9 cellular contexts compared by ENCODE assay signal in genomic region chr9:89153618-89154017, GRCh38. TPM values are rescaled to one million over a fixed set of nuclear protein-coding genes. Genes with fewer than 3 reads are reported as not detected.
DNase-seq lines count a peak whose midpoint lies in the region; ATAC-seq and TF ChIP-seq lines count a peak whose summit lies in the region.
"Had no signal": no experiment of that assay in that cellular context is flagged by ENCODE, and none has a peak within 500 bp of the region (broad histone marks: within the 10 kb centered on the region; RNA-seq: fewer than 3 reads in every experiment).

No MANE protein-coding gene starts in this region.

- no peak for TF ChIP-seq POLR2A in stomach (IDR thresholded peaks at IDR 0.05)

- DNase-seq in activated CD4-positive, alpha-beta T cell treated with anti-CD3 and anti-CD28 coated beads, Interleukin-2, amount 50 U/mL, for 48 hours, result peak; percentile 19 to 44
- DNase-seq in activated CD4-positive, alpha-beta T cell treated with anti-CD3 and anti-CD28 coated beads, Interleukin-2, amount 10 ng/mL, durations not matched to agents 24 days and 14 days, result no peak
- DNase-seq in T1000 (lab: John Stamatoyannopoulos, UW) (peak; percentile 23), foreskin keratinocyte (peak; percentile 69 to 88), left lobe of liver (ENCODE audit: low spot score) (no peak), stomach (no peak)

- no peak for TF ChIP-seq EP300 in stomach (IDR thresholded peaks at IDR 0.05)

- TF ChIP-seq CTCF in foreskin keratinocyte (conservative IDR thresholded peaks at IDR 0.05), result no peak
- no peak for TF ChIP-seq CTCF in stomach (IDR thresholded peaks at IDR 0.05)

- H3K9me3 Mint-ChIP-seq in activated CD4-positive, alpha-beta T cell treated with anti-CD3 and anti-CD28 coated beads, Interleukin-2, amount 10 ng/mL, durations not matched to agents 24 days and 14 days, result no peaks in the 10 kb centered on the region
- H3K9me3 Mint-ChIP-seq in stimulated activated naive CD8-positive, alpha-beta T cell treated with anti-CD3 and anti-CD28 coated beads, Interleukin-15, Interleukin-2, amounts not matched to agents 100 ng/mL and 50 ng/mL, for 24 hours, result no peaks in the 10 kb centered on the region

- WGBS in stomach, 5 donors, result 60 to 71% (median 60%) methylated on average over 9 of the region's 9 CpGs

- ATAC-seq in foreskin keratinocyte (peak; percentile 93), HG03460 (IDR thresholded peaks at IDR 0.05; ENCODE audit: unreplicated experiment) (no peak), left lobe of liver (no peak)

- H3K27ac Mint-ChIP-seq in activated CD4-positive, alpha-beta T cell treated with anti-CD3 and anti-CD28 coated beads, Interleukin-2, amount 10 ng/mL, durations not matched to agents 24 days and 14 days, result no peak overlapping the region
- H3K27ac Mint-ChIP-seq in stimulated activated naive CD8-positive, alpha-beta T cell treated with anti-CD3 and anti-CD28 coated beads, Interleukin-15, Interleukin-2, amounts not matched to agents 100 ng/mL and 50 ng/mL, for 24 hours, result peak overlapping the region; percentile 68
- H3K27ac Mint-ChIP-seq: B cell had no signal

- H3K4me1 ChIP-seq in foreskin keratinocyte (peaks cover 11% of the 10 kb centered on the region), stomach (no peaks in the 10 kb centered on the region)

- peaks cover 15% of the 10 kb centered on the region for H3K4me1 Mint-ChIP-seq in activated CD4-positive, alpha-beta T cell treated with anti-CD3 and anti-CD28 coated beads, Interleukin-2, amount 10 ng/mL, durations not matched to agents 24 days and 14 days
- H3K4me1 Mint-ChIP-seq in stimulated activated naive CD8-positive, alpha-beta T cell treated with anti-CD3 and anti-CD28 coated beads, Interleukin-15, Interleukin-2, amounts not matched to agents 100 ng/mL and 50 ng/mL, for 24 hours (ENCODE audit: low read depth), result peaks cover 23% of the 10 kb centered on the region

- H3K9me3 ChIP-seq in stomach, result no peaks in the 10 kb centered on the region

- peaks cover 50% of the 10 kb centered on the region for H3K27me3 Mint-ChIP-seq in activated CD4-positive, alpha-beta T cell treated with anti-CD3 and anti-CD28 coated beads, Interleukin-2, amount 10 ng/mL, durations not matched to agents 24 days and 14 days
- peaks cover 66% of the 10 kb centered on the region for H3K27me3 Mint-ChIP-seq in stimulated activated naive CD8-positive, alpha-beta T cell treated with anti-CD3 and anti-CD28 coated beads, Interleukin-15, Interleukin-2, amounts not matched to agents 100 ng/mL and 50 ng/mL, for 24 hours

- H3K4me3 Mint-ChIP-seq in activated CD4-positive, alpha-beta T cell treated with anti-CD3 and anti-CD28 coated beads, Interleukin-2, amount 10 ng/mL, durations not matched to agents 24 days and 14 days, result no peak overlapping the region
- H3K4me3 Mint-ChIP-seq in stimulated activated naive CD8-positive, alpha-beta T cell treated with anti-CD3 and anti-CD28 coated beads, Interleukin-15, Interleukin-2, amounts not matched to agents 100 ng/mL and 50 ng/mL, for 24 hours, result peak overlapping the region; percentile 58
- H3K4me3 Mint-ChIP-seq: B cell had no signal

- H3K27me3 ChIP-seq in foreskin keratinocyte, result no peaks in the 10 kb centered on the region
- no peaks in the 10 kb centered on the region for H3K27me3 ChIP-seq in stomach

- H3K27ac ChIP-seq in foreskin keratinocyte (peak overlapping the region; percentile 60), stomach (no peak overlapping the region)

- H3K36me3 Mint-ChIP-seq in activated CD4-positive, alpha-beta T cell treated with anti-CD3 and anti-CD28 coated beads, Interleukin-2, amount 10 ng/mL, durations not matched to agents 24 days and 14 days (ENCODE audit: low read depth), result no peaks in the 10 kb centered on the region
- no peaks in the 10 kb centered on the region for H3K36me3 Mint-ChIP-seq in stimulated activated naive CD8-positive, alpha-beta T cell treated with anti-CD3 and anti-CD28 coated beads, Interleukin-15, Interleukin-2, amounts not matched to agents 100 ng/mL and 50 ng/mL, for 24 hours (ENCODE audit: low read depth)

- no peaks in the 10 kb centered on the region for H3K36me3 ChIP-seq in stomach

- intact Hi-C loops in activated CD4-positive, alpha-beta T cell treated with anti-CD3 and anti-CD28 coated beads, Interleukin-2, amount 10 ng/mL, durations not matched to agents 24 days and 14 days (cut with micrococcal nuclease), result no loop called here
- intact Hi-C loops in stomach (cut with DNase I; ENCODE audit: low total_unique reads), result no loop called here

- no peak overlapping the region for H3K4me3 ChIP-seq in stomach

RNA-seq across cellular contexts. Expression of gene SHC3, which starts 25.0 kb away (rescaled TPM):
- total RNA-seq in activated CD4-positive, alpha-beta T cell treated with anti-CD3 and anti-CD28 coated beads, Interleukin-2, amount 10 ng/mL, durations not matched to agents 24 days and 14 days, result not detected in 2 replicates
- total RNA-seq in foreskin keratinocyte, result under 0.01 and 0.07 TPM in 2 replicates
- polyA plus RNA-seq in foreskin keratinocyte, result 0.01 and 0.07 TPM in 2 replicates
- 0.10 TPM for total RNA-seq in left lobe of liver
- 1 to 10 TPM in 4 of 5 donors, under 1 TPM in 1; 0.89 to 1.7 (median 1.2) TPM for total RNA-seq in stomach
- polyA plus RNA-seq in stomach, result under 1 TPM; 0.15 to 0.81 (median 0.33) TPM
- total RNA-seq: B cell had no signal

Comparison
In these comparisons a context has a peak if more than half of its experiments do, and no peak if none do; other contexts are left out.
1. DNase-seq: peak in activated CD4-positive, alpha-beta T cell treated with anti-CD3 and anti-CD28 coated beads, Interleukin-2, amount 50 U/mL, for 48 hours (2 of 2), T1000 (single experiment) and foreskin keratinocyte (2 of 2); none in activated CD4-positive, alpha-beta T cell treated with anti-CD3 and anti-CD28 coated beads, Interleukin-2, amount 10 ng/mL, durations not matched to agents 24 days and 14 days (single experiment), left lobe of liver (single experiment) and stomach (single experiment).